In genomic region chr4:188754372-188755002, GRCh38 we compare ENCODE assay signal across 28 cellular contexts.
"Had no signal": no experiment of that assay in that cellular context is flagged by ENCODE, and none has a peak within 500 bp of the region (broad histone marks: within the 10 kb centered on the region; RNA-seq: fewer than 3 reads in every experiment).

No MANE protein-coding gene starts in this region.

- ATAC-seq: esophagus mucosa, gastrocnemius medialis, left colon, natural killer cell, pancreas, sciatic nerve had no signal

- H3K27ac Mint-ChIP-seq: dendritic cell treated with granulocyte-macrophage colony-stimulating factor and Interleukin-4, amounts not matched to agents 40 ng/mL and 50 ng/mL, for 4 days; endodermal cell; memory B cell; natural killer cell; progenitor cell of endocrine pancreas had no signal

- H3K4me1 ChIP-seq: colonic mucosa, gastrocnemius medialis, heart left ventricle, left ventricle myocardium inferior, pancreas, tibial nerve, vagina had no signal

- H3K9me3 ChIP-seq: colonic mucosa, gastrocnemius medialis, neutrophil, pancreas, thoracic aorta, vagina had no signal

- H3K4me2 ChIP-seq: hepatocyte, smooth muscle cell had no signal

- H3K36me3 Mint-ChIP-seq: memory B cell had no signal

- H3K79me2 ChIP-seq: hepatocyte had no signal

- H3K4me3 Mint-ChIP-seq: dendritic cell treated with granulocyte-macrophage colony-stimulating factor and Interleukin-4, amounts not matched to agents 40 ng/mL and 50 ng/mL, for 4 days; endodermal cell; memory B cell; natural killer cell had no signal

- H3K27me3 ChIP-seq: colonic mucosa, gastrocnemius medialis, heart left ventricle, hepatocyte, neutrophil, pancreas, tibial nerve, vagina had no signal

- H3K36me3 ChIP-seq: colonic mucosa, gastrocnemius medialis, heart left ventricle, left ventricle myocardium inferior, neutrophil, pancreas, thoracic aorta, tibial nerve, vagina had no signal

- H3K27me3 Mint-ChIP-seq: dendritic cell treated with granulocyte-macrophage colony-stimulating factor and Interleukin-4, amounts not matched to agents 40 ng/mL and 50 ng/mL, for 4 days; memory B cell; progenitor cell of endocrine pancreas had no signal

- DNase-seq: colonic mucosa; effector CD8-positive, alpha-beta T cell; endodermal cell; foreskin fibroblast; gastrocnemius medialis; left colon; left ventricle myocardium inferior; natural killer cell; stimulated activated CD4-positive, alpha-beta T cell treated with anti-CD3 and anti-CD28 coated beads, Interleukin-12 subunit alpha, Interleukin-12 subunit beta, amount 100 ng/mL, for 4 hours; stimulated activated CD4-positive, alpha-beta T cell treated with anti-CD3 and anti-CD28 coated beads, Interleukin-1b, Interleukin-23, amount 100 ng/mL, for 48 hours; stimulated activated CD4-positive, alpha-beta T cell treated with anti-CD3 and anti-CD28 coated beads, Interleukin-4, amount 100 ng/mL, for 1 hour; stimulated activated CD8-positive, alpha-beta memory T cell treated with anti-CD3 and anti-CD28 coated beads, Interleukin-4, amount 100 ng/mL, for 48 hours; stimulated activated naive CD4-positive, alpha-beta T cell treated with Interleukin-2 at 50 U/mL for 16 hours had no signal

- H3K4me1 Mint-ChIP-seq: endodermal cell, memory B cell, natural killer cell had no signal

- H3K4me3 ChIP-seq: colonic mucosa, gastrocnemius medialis, heart left ventricle, hepatocyte, left ventricle myocardium inferior, lung, pancreas, smooth muscle cell, thoracic aorta, tibial nerve, vagina had no signal

- H2AFZ ChIP-seq: hepatocyte had no signal

- H3K27ac ChIP-seq: colonic mucosa, epithelial cell of prostate, gastrocnemius medialis, heart left ventricle, hepatocyte, left ventricle myocardium inferior, neutrophil, pancreas, thoracic aorta, tibial nerve, vagina had no signal
